ENCODE assay signal across 8 cellular contexts in the genomic region with DNA sequence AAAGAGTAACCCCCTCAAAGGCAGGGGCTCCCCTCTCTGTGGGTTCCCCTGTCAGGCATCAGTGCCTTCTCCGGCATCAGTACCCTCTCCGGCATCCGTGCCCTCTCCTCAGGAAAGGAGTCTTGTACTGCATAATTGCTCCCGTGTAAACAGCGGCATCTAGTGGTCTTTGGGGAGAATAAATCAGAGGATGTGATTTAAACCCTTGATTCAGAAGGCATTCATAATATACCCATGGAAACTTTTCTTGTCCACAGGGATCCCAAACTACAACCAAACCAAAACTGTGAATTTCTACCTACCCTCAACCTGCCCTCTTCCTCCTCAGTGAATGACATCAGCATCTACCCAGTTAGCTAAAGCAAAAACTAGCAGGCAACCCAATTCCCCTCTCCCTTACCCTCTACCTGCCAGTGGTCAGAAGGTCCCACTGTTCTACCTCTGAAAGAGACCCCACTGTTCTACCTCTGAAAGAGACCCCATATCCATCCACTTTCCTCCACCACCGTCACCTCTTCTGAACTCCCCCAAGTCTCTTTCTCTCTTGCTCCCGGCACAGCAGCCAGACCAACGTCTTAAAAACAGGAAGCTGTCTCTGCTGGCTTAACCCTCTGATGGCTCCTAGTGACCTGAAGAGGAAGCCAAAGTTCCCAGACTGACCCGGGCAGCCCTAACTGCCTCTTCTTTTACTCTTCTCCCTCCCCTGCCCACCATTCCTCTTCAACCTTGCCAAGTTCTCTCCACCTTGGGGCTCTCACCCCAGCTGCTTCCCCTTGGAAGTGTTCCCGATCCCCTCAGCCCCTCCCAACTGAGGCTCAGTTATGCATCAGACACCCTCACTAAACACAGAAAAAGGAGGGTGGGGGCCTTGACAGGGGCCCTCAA. TPM values are rescaled to one million over a fixed set of nuclear protein-coding genes. Genes with fewer than 3 reads are reported as not detected.
DNase-seq lines count a peak whose midpoint lies in the region; ATAC-seq and TF ChIP-seq lines count a peak whose summit lies in the region.

No MANE protein-coding gene starts in this region.

- H2BK5ac ChIP-seq in mesenchymal stem cell (ENCODE audit: low read depth, low read length, poor library complexity, severe bottlenecking) = peak overlapping the region; percentile 49

- H3K14ac ChIP-seq in mesenchymal stem cell (ENCODE audit: low read length in 2 of 2) = no peak overlapping the region

- H3K27ac ChIP-seq in WERI-Rb-1 = no peak overlapping the region
- H3K27ac ChIP-seq in mesenchymal stem cell (ENCODE audit: low read length, poor library complexity, severe bottlenecking) = peak overlapping the region; percentile 76
- H3K27ac ChIP-seq in suprapubic skin = no peak overlapping the region

- H3K18ac ChIP-seq in mesenchymal stem cell (ENCODE audit: low read depth in 1 of 2, low read length in 2 of 2) = peak overlapping the region; percentile 55 to 61

- H3K36me3 ChIP-seq in WERI-Rb-1 = peaks cover 3% of the 10 kb centered on the region
- peaks cover 2% of the 10 kb centered on the region for H3K36me3 ChIP-seq in endocrine pancreas (ENCODE audit: control insufficient read depth, insufficient read depth, low read length)
- peaks cover 25 to 63% of the 10 kb centered on the region in 2 experiments for H3K36me3 ChIP-seq in mesenchymal stem cell (ENCODE audit: control insufficient read depth in 1 of 2, insufficient read depth in 2 of 2, low read depth in 1 of 2, low read length in 2 of 2)
- H3K36me3 ChIP-seq in suprapubic skin = peaks cover 37% of the 10 kb centered on the region

- H3K9ac ChIP-seq in endocrine pancreas (ENCODE audit: control insufficient read depth, insufficient read depth, low read length) = no peak overlapping the region
- peak overlapping the region; percentile 62 for H3K9ac ChIP-seq in mesenchymal stem cell (ENCODE audit: low read length)

- TF ChIP-seq CTCF in WERI-Rb-1 (IDR thresholded peaks at IDR 0.05; ENCODE audit: low read depth, low read length) (peak; percentile 63), suprapubic skin (IDR thresholded peaks at IDR 0.05) (peak; percentile 65 to 68)

- peak in 8 of 14 donors; percentile 5 to 45 (median 20) for DNase-seq in C1 segment of cervical spinal cord (lab: John Stamatoyannopoulos, UW)
- DNase-seq in NCI-H2196 (lab: John Stamatoyannopoulos, UW; ENCODE audit: unreplicated experiment) = peak; percentile 70
- peak; percentile 47 for DNase-seq in WERI-Rb-1
- peak; percentile 79 for DNase-seq in mesenchymal stem cell
- DNase-seq in suprapubic skin (ENCODE audit: low spot score in 2 of 2) = peak; percentile 62 to 76

- no peak for TF ChIP-seq POLR2A in suprapubic skin (IDR thresholded peaks at IDR 0.05)

- peaks cover 6% of the 10 kb centered on the region for H3K4me1 ChIP-seq in endocrine pancreas (ENCODE audit: control insufficient read depth, insufficient read depth, low read length)
- peaks cover 9% of the 10 kb centered on the region for H3K4me1 ChIP-seq in mesenchymal stem cell (ENCODE audit: control insufficient read depth, insufficient read depth, low read depth, low read length)
- peaks cover 26% of the 10 kb centered on the region for H3K4me1 ChIP-seq in suprapubic skin

- H3K79me1 ChIP-seq in mesenchymal stem cell (replicated peaks; ENCODE audit: low read length, poor library complexity, severe bottlenecking) = peaks cover 15% of the 10 kb centered on the region

- no peak overlapping the region for H3K4ac ChIP-seq in mesenchymal stem cell (ENCODE audit: low read depth in 1 of 2, low read length in 2 of 2)

- ATAC-seq in GM21423 (IDR thresholded peaks at IDR 0.05; ENCODE audit: unreplicated experiment) (peak; percentile 60), GM19328 (IDR thresholded peaks at IDR 0.05; ENCODE audit: unreplicated experiment) (no peak)

- peak overlapping the region; percentile 19 for H4K91ac ChIP-seq in mesenchymal stem cell (ENCODE audit: low read length)

- peak overlapping the region in 1 of 2 experiments; percentile 65 for H2BK12ac ChIP-seq in mesenchymal stem cell (ENCODE audit: low read length in 2 of 2)

- TF ChIP-seq EP300 in suprapubic skin (IDR thresholded peaks at IDR 0.05) = no peak

- peak overlapping the region; percentile 79 for H4K8ac ChIP-seq in mesenchymal stem cell (ENCODE audit: low read length)

- no peaks in the 10 kb centered on the region for H3K27me3 ChIP-seq in WERI-Rb-1 (ENCODE audit: insufficient read depth, low read depth, severe bottlenecking)
- H3K27me3 ChIP-seq in endocrine pancreas (ENCODE audit: control insufficient read depth, insufficient read depth, low read length) = no peaks in the 10 kb centered on the region
- H3K27me3 ChIP-seq in mesenchymal stem cell (ENCODE audit: control insufficient read depth in 1 of 2, insufficient read depth in 1 of 2, low read length in 2 of 2) = no peaks in the 10 kb centered on the region
- H3K27me3 ChIP-seq in suprapubic skin = no peaks in the 10 kb centered on the region

- H3K9me3 ChIP-seq in WERI-Rb-1 (ENCODE audit: severe bottlenecking) = no peaks in the 10 kb centered on the region
- H3K9me3 ChIP-seq in endocrine pancreas (ENCODE audit: control insufficient read depth, low read length) = no peaks in the 10 kb centered on the region
- H3K9me3 ChIP-seq in mesenchymal stem cell (ENCODE audit: control insufficient read depth, low read length) = no peaks in the 10 kb centered on the region
- no peaks in the 10 kb centered on the region for H3K9me3 ChIP-seq in suprapubic skin

- WGBS in mesenchymal stem cell = 14% methylated on average over 8 of the region's 10 CpGs
- WGBS in suprapubic skin = 6% methylated on average over 10 of the region's 10 CpGs

- no peak overlapping the region for H3K23ac ChIP-seq in mesenchymal stem cell (ENCODE audit: low read length in 2 of 2)

- peak overlapping the region; percentile 92 for H2AK5ac ChIP-seq in mesenchymal stem cell (ENCODE audit: low read length, severe bottlenecking)

- H2AFZ ChIP-seq in mesenchymal stem cell (ENCODE audit: low read depth, low read length) = no peak overlapping the region

- H3K4me3 ChIP-seq in WERI-Rb-1 (ENCODE audit: low read depth, low read length) (no peak overlapping the region), endocrine pancreas (ENCODE audit: control insufficient read depth, insufficient read depth, low read length) (peak overlapping the region; percentile 47), mesenchymal stem cell (ENCODE audit: insufficient read depth in 1 of 2, low read depth in 1 of 2, low read length in 2 of 2) (peak overlapping the region in 1 of 2 experiments; percentile 20), suprapubic skin (peak overlapping the region; percentile 20)

- peak overlapping the region; percentile 67 for H3K4me2 ChIP-seq in mesenchymal stem cell (ENCODE audit: low read length, poor library complexity, severe bottlenecking)

- H2BK120ac ChIP-seq in mesenchymal stem cell (ENCODE audit: low read depth, low read length) = peak overlapping the region; percentile 8

- H2BK15ac ChIP-seq in mesenchymal stem cell (ENCODE audit: low read depth, poor library complexity, severe bottlenecking) = peak overlapping the region; percentile 74

RNA-seq across cellular contexts. Expression of a gene that starts 27.2 kb away (rescaled TPM):
- 292 TPM for polyA plus RNA-seq in mesenchymal stem cell (2013, experiment 1 of 2)
- polyA plus RNA-seq in mesenchymal stem cell (2013, experiment 2 of 2) = 286 TPM
- 100 to 1,000 TPM in 2 of 4 donors, 10 to 100 TPM in 2; 80.5 to 162 (median 99.0) TPM for total RNA-seq in suprapubic skin

Comparison
In these comparisons a context has a peak if more than half of its experiments do, and no peak if none do; other contexts are left out.
1. DNase-seq: peak in every context shown above with its lines; median percentile 79 in mesenchymal stem cell; 70 in NCI-H2196; 69 in suprapubic skin; 47 in WERI-Rb-1; 20 in C1 segment of cervical spinal cord.